ENCODE assay signal across 9 cellular contexts in the genomic region with DNA sequence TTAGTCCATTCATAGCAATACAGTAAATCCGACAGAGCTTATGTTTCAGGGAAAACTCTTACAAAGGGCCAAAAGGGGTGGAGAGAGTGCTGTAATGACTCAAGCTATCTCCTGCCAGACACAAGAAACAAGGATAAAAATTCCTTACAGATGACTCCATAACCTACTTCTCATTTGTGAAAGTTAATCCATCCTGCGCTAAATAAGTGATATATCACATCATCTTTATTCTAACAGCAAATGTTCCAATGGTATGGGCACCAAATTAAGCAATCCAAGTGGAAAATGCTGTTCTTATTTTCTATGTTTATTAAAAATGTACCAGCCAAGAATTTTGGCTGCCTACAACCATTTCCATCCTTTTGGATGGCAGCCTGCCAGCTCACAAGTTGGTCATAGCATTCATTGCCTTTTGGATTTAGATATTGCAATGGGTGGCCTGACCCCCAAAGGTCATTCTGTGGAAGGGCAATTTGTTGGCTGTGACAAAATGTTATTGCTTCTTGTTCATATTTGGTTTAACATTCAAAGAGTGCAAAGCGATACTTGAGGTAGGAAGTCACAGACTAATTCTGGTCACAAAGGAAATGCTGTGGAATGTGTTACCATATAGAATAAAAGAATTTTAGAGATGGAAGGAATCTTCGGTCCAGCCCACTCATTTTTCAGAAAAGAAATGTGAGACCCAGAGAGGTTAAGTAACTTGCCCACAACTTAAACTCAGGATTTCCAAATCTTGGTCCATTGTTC. TPM values are rescaled to one million over a fixed set of nuclear protein-coding genes. Genes with fewer than 3 reads are reported as not detected.
DNase-seq lines count a peak whose midpoint lies in the region; ATAC-seq, FAIRE-seq and TF ChIP-seq lines count a peak whose summit lies in the region.
"Had no signal": no experiment of that assay in that cellular context is flagged by ENCODE, and none has a peak within 500 bp of the region (broad histone marks: within the 10 kb centered on the region; RNA-seq: fewer than 3 reads in every experiment).

No MANE protein-coding gene starts in this region.

- H3K4me3 ChIP-seq in SK-N-SH (ENCODE audit: low read depth in 2 of 2, low read length in 1 of 2) (peak overlapping the region in 1 of 2 experiments; percentile 5; a peak in 1 of 4 replicates), retinal pigment epithelial cell (ENCODE audit: low read length) (no peak overlapping the region)

- H3K4me2 ChIP-seq in SK-N-SH = peak overlapping the region; percentile 39

- peak overlapping the region; percentile 56; the same call in 1 of the 2 replicates for H3K9ac ChIP-seq in SK-N-SH

- peaks cover 58% of the 10 kb centered on the region for H3F3A ChIP-seq in SK-N-SH (replicated peaks; ENCODE audit: insufficient read depth)

- H3K27me3 ChIP-seq in SK-N-SH (ENCODE audit: insufficient read depth) = no peaks in the 10 kb centered on the region
- H3K27me3 ChIP-seq in foreskin keratinocyte = no peaks in the 10 kb centered on the region

- H3K27ac Mint-ChIP-seq in activated T-cell treated with anti-CD3 and anti-CD28 coated beads, Interleukin-2, amount 50 U/mL, for 72 hours = no peak overlapping the region
- H3K27ac Mint-ChIP-seq: activated naive CD8-positive, alpha-beta T cell had no signal

- H3K27me3 Mint-ChIP-seq in activated T-cell treated with anti-CD3 and anti-CD28 coated beads, Interleukin-2, amount 50 U/mL, for 72 hours (ENCODE audit: low read depth) = peaks cover 33% of the 10 kb centered on the region

- TF ChIP-seq CTCF in SK-N-SH (IDR thresholded peaks at IDR 0.05) = peak; percentile 50
- TF ChIP-seq CTCF in foreskin keratinocyte (conservative IDR thresholded peaks at IDR 0.05) = peak; percentile 45
- peak; percentile 8 for TF ChIP-seq CTCF in retinal pigment epithelial cell (conservative IDR thresholded peaks at IDR 0.05; ENCODE audit: low read depth, low read length)

- H3K9me3 Mint-ChIP-seq in activated T-cell treated with anti-CD3 and anti-CD28 coated beads, Interleukin-2, amount 50 U/mL, for 72 hours = no peaks in the 10 kb centered on the region

- no peak overlapping the region for H2AFZ ChIP-seq in SK-N-SH (ENCODE audit: low read depth)

- DNase-seq in activated T-cell treated with anti-CD3 and anti-CD28 coated beads, Interleukin-2, amount 50 U/mL, for 72 hours = peak; percentile 7 to 10
- DNase-seq in activated T-cell treated with anti-CD3 and anti-CD28 coated beads for 4 hours = no peak
- DNase-seq in SK-N-SH = no peak
- peak; percentile 93 to 96 for DNase-seq in foreskin keratinocyte
- peak; percentile 99 for DNase-seq in retinal pigment epithelial cell (ENCODE audit: low read depth)
- DNase-seq in GM12891 (ENCODE audit: insufficient read length, low spot score) = no peak
- DNase-seq in NCI-H510A (lab: John Stamatoyannopoulos, UW) = no peak

- TF ChIP-seq POLR2A in GM12891 (IDR thresholded peaks at IDR 0.05; ENCODE audit: low read depth, low read length) = no peak

- H3K79me2 ChIP-seq in SK-N-SH (ENCODE audit: insufficient read depth) = peaks cover 30% of the 10 kb centered on the region

- peaks cover 0 to 3% of the 10 kb centered on the region in 2 experiments for H3K36me3 ChIP-seq in SK-N-SH (replicated peaks in 1 of 2; ENCODE audit: control insufficient read depth in 1 of 2, insufficient read depth in 2 of 2, low read length in 1 of 2)

- H3K9me3 ChIP-seq in SK-N-SH = no peaks in the 10 kb centered on the region

- CTCF ChIA-PET in SK-N-SH (lab: Yijun Ruan, JAX) = interaction anchor here (0.9 to 1.7 kb wide), 5 partner anchors 100 to 409 kb away, joined by 3 to 15 read pairs (median 4); no protein-coding TSS in a partner anchor

- 14% methylated on average over 4 of the region's 4 CpGs for WGBS in SK-N-SH (ENCODE audit: low lambda C conversion rate)

- no peaks in the 10 kb centered on the region; the same call in 1 of the 2 replicates for H4K20me1 ChIP-seq in SK-N-SH (ENCODE audit: insufficient read depth)

- TF ChIP-seq EP300 in SK-N-SH (IDR thresholded peaks at IDR 0.05; ENCODE audit: borderline replicate concordance in 1 of 2, low read depth in 1 of 2, low read length in 1 of 2) = peak; percentile 37 to 76; a peak in 3 of 4 replicates

- no peak for ATAC-seq in activated T-cell treated with anti-CD3 and anti-CD28 coated beads, Interleukin-2, amount 50 U/mL, for 72 hours (replicated peaks in 1 of 2)
- ATAC-seq in foreskin keratinocyte = peak; percentile 73
- ATAC-seq in HG02840 (IDR thresholded peaks at IDR 0.05; ENCODE audit: low FRiP score, unreplicated experiment) = no peak

- no peaks in the 10 kb centered on the region for H3K9me2 ChIP-seq in SK-N-SH

- H3K27ac ChIP-seq in SK-N-SH (ENCODE audit: low read depth in 2 of 2, low read length in 1 of 2) (peak overlapping the region; percentile 95 to 99), foreskin keratinocyte (peak overlapping the region; percentile 43)

- H3K4me1 ChIP-seq in SK-N-SH (ENCODE audit: control insufficient read depth in 1 of 2, insufficient read depth in 2 of 2, low read depth in 1 of 2, low read length in 1 of 2) (peaks cover 6 to 42% of the 10 kb centered on the region in 2 experiments), foreskin keratinocyte (peaks cover 35% of the 10 kb centered on the region)

- POLR2A ChIA-PET in SK-N-SH (lab: Yijun Ruan, JAX) = interaction anchor here (0.9 to 1.2 kb wide), 2 partner anchors 26 to 113 kb away, joined by 3 read pairs; no protein-coding TSS in a partner anchor

- peaks cover 2 to 5% of the 10 kb centered on the region in 2 donors for H3K36me3 Mint-ChIP-seq in activated T-cell treated with anti-CD3 and anti-CD28 coated beads, Interleukin-2, amount 50 U/mL, for 72 hours (ENCODE audit: insufficient read depth in 2 of 2)
- H3K36me3 Mint-ChIP-seq: activated naive CD8-positive, alpha-beta T cell had no signal

- no peak for FAIRE-seq in GM12891 (lab: Jason Lieb, UNC)

- H3K4me1 Mint-ChIP-seq in activated T-cell treated with anti-CD3 and anti-CD28 coated beads, Interleukin-2, amount 50 U/mL, for 72 hours (ENCODE audit: low read depth) = peaks cover 15% of the 10 kb centered on the region

- H3K4me3 Mint-ChIP-seq in activated T-cell treated with anti-CD3 and anti-CD28 coated beads, Interleukin-2, amount 50 U/mL, for 72 hours = no peak overlapping the region

- TF ChIP-seq RAD21 in SK-N-SH (IDR thresholded peaks at IDR 0.05; ENCODE audit: low read length) = peak; percentile 47

TF ChIP-seq in SK-N-SH, 30 proteins besides CTCF, POLR2A, EP300 and RAD21 (continues in another document):
- TF ChIP-seq, protein P1, sequence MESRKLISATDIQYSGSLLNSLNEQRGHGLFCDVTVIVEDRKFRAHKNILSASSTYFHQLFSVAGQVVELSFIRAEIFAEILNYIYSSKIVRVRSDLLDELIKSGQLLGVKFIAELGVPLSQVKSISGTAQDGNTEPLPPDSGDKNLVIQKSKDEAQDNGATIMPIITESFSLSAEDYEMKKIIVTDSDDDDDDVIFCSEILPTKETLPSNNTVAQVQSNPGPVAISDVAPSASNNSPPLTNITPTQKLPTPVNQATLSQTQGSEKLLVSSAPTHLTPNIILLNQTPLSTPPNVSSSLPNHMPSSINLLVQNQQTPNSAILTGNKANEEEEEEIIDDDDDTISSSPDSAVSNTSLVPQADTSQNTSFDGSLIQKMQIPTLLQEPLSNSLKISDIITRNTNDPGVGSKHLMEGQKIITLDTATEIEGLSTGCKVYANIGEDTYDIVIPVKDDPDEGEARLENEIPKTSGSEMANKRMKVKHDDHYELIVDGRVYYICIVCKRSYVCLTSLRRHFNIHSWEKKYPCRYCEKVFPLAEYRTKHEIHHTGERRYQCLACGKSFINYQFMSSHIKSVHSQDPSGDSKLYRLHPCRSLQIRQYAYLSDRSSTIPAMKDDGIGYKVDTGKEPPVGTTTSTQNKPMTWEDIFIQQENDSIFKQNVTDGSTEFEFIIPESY (IDR thresholded peaks at IDR 0.05; ENCODE audit: borderline replicate concordance, low read depth) = 0 out of 2 replicates have a peak, but pooled peaks have one; percentile 67
- TF ChIP-seq MEF2A (IDR thresholded peaks at IDR 0.05; ENCODE audit: borderline replicate concordance, low read depth) (peak; percentile 58), RXRA (IDR thresholded peaks at IDR 0.05; ENCODE audit: borderline replicate concordance, low read depth) (no peak)

TF ChIP-seq in GM12891, 5 proteins besides CTCF, POLR2A, EP300 and RAD21:
- no peak for TF ChIP-seq POU2F2 (IDR thresholded peaks at IDR 0.05; ENCODE audit: low read depth, low read length)
- TF ChIP-seq SPI1 (IDR thresholded peaks at IDR 0.05; ENCODE audit: low read depth, low read length) = no peak
- no peak for TF ChIP-seq POLR2AphosphoS5 (IDR thresholded peaks at IDR 0.05; ENCODE audit: low read depth, low read length)
- no peak for TF ChIP-seq TAF1 (IDR thresholded peaks at IDR 0.05; ENCODE audit: low read depth, low read length)
- TF ChIP-seq PAX5 (IDR thresholded peaks at IDR 0.05; ENCODE audit: insufficient read depth, low read length, severe bottlenecking) = no peak

RNA-seq across cellular contexts. Expression of gene ENAH, which starts 2.8 kb away (rescaled TPM):
- total RNA-seq in activated T-cell treated with anti-CD3 and anti-CD28 coated beads, Interleukin-2, amount 50 U/mL, for 72 hours = under 1 TPM; 0.12 to 0.43 TPM
- 48.9 and 72.0 TPM in 2 replicates for polyA plus RNA-seq in SK-N-SH (2012; rRNA removed)
- 79.6 and 101 TPM in 2 replicates for polyA plus RNA-seq in SK-N-SH (2012; cell fraction: cytosol; rRNA removed)
- polyA plus RNA-seq in SK-N-SH (2012; cell fraction: nucleus; rRNA removed) = 19.8 and 65.1 TPM in 2 replicates
- total RNA-seq in foreskin keratinocyte = 58.4 and 75.0 TPM in 2 replicates
- 8.1 and 13.2 TPM in 2 replicates for polyA plus RNA-seq in foreskin keratinocyte
- polyA plus RNA-seq in GM12891 (2012; ENCODE audit: low read depth, missing spikeins) = not detected

Comparison
In these comparisons a context has a peak if more than half of its experiments do, and no peak if none do; other contexts are left out.
1. DNase-seq: peak in activated T-cell treated with anti-CD3 and anti-CD28 coated beads, Interleukin-2, amount 50 U/mL, for 72 hours (2 of 2), foreskin keratinocyte (2 of 2) and retinal pigment epithelial cell (single experiment); none in activated T-cell treated with anti-CD3 and anti-CD28 coated beads for 4 hours (single experiment), SK-N-SH (single experiment), GM12891 (single experiment) and NCI-H510A (single experiment).
2. RNA of gene ENAH, which starts 2.8 kb away (total RNA-seq): 58.4 to 75.0 TPM in foreskin keratinocyte; 0.12 to 0.43 TPM in activated T-cell treated with anti-CD3 and anti-CD28 coated beads, Interleukin-2, amount 50 U/mL, for 72 hours; every median in the first group is over 10 times any median in the second.
3. Peak in every context shown above with its lines, with median percentiles within 50 percentile points of each other: CTCF ChIP-seq.